15 cellular contexts compared by ENCODE assay signal in the genomic region with DNA sequence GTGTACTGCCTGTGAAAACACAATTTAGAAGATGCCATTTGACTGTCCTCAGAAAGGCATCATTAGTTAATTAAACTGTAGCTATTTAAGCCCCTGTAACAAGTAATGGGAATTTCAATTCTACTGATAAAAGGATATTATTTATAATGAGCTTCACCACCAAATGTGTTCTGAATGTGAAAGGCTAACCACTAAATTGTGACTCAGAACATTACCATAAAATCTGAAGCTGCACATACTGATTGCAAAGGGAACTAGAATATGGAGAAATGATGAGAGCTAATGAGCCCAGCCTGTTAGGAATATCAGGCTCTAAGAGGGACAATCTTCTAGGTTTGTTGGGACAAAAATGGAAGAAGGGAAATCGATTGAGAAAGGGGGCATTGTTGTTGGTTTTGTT.
DNase-seq lines count a peak whose midpoint lies in the region; ATAC-seq and TF ChIP-seq lines count a peak whose summit lies in the region.
"Had no signal": no experiment of that assay in that cellular context is flagged by ENCODE, and none has a peak within 500 bp of the region (broad histone marks: within the 10 kb centered on the region; RNA-seq: fewer than 3 reads in every experiment).

No MANE protein-coding gene starts in this region.

- H3K4me1 ChIP-seq in psoas muscle: no peaks in the 10 kb centered on the region
- H3K4me1 ChIP-seq: A549 had no signal

- no peaks in the 10 kb centered on the region for H3K36me3 ChIP-seq in psoas muscle (ENCODE audit: insufficient read depth in 1 of 2, low read depth in 1 of 2)

- ATAC-seq in GM21423 (IDR thresholded peaks at IDR 0.05; ENCODE audit: unreplicated experiment): no peak
- no peak for ATAC-seq in HG02852 (IDR thresholded peaks at IDR 0.05; ENCODE audit: unreplicated experiment)
- no peak for ATAC-seq in psoas muscle
- ATAC-seq: A549 had no signal

- H3K9me3 ChIP-seq in psoas muscle: no peaks in the 10 kb centered on the region
- H3K9me3 ChIP-seq: A549 had no signal

- in situ Hi-C loops in astrocyte of the spinal cord (cut with HindIII; ENCODE audit: low sequenced_read_pairs): no loop called here

- DNase-seq in SW480 (ENCODE audit: low spot score): peak; percentile 1
- DNase-seq in astrocyte of the spinal cord (ENCODE audit: low read depth, low spot score): peak; percentile 76
- DNase-seq in non-pigmented ciliary epithelial cell (ENCODE audit: low read depth): peak; percentile 10
- DNase-seq in stimulated activated CD4-positive, alpha-beta T cell treated with anti-CD3 and anti-CD28 coated beads, Interleukin-2, amount 100 ng/mL, for 24 hours: no peak
- DNase-seq in psoas muscle: no peak
- DNase-seq: AML-193; CD4-positive, alpha-beta memory T cell; DMS79 treated with DMSO at 0.1 percent for 48 hours; GF-D8; GOT3; H9 had no signal

- 88 to 97% (median 94%) methylated on average over 1 of the region's 1 CpG for WGBS in psoas muscle, 3 donors

- no peaks in the 10 kb centered on the region for H3K27me3 ChIP-seq in psoas muscle (ENCODE audit: insufficient read depth in 3 of 3, low read length in 2 of 3)

- intact Hi-C loops in psoas muscle (cut with DNase I): no loop called here

- no peak for TF ChIP-seq CTCF in astrocyte of the spinal cord (IDR thresholded peaks at IDR 0.05; ENCODE audit: low read depth, low read length)
- no peak for TF ChIP-seq CTCF in psoas muscle (IDR thresholded peaks at IDR 0.05)

- no peak overlapping the region for H3K4me3 ChIP-seq in astrocyte of the spinal cord (ENCODE audit: low read depth, low read length)
- H3K4me3 ChIP-seq in psoas muscle: no peak overlapping the region
- H3K4me3 ChIP-seq: A549 had no signal

- H3K27ac ChIP-seq in psoas muscle: no peak overlapping the region
- H3K27ac ChIP-seq: A549, C4-2B had no signal

Comparison
In these comparisons a context has a peak if more than half of its experiments do, and no peak if none do; other contexts are left out.
1. DNase-seq: peak in SW480 (single experiment), astrocyte of the spinal cord (single experiment) and non-pigmented ciliary epithelial cell (single experiment); none in stimulated activated CD4-positive, alpha-beta T cell treated with anti-CD3 and anti-CD28 coated beads, Interleukin-2, amount 100 ng/mL, for 24 hours (0 of 2) and psoas muscle (0 of 2).